ENCODE assay signal across 11 cellular contexts in genomic region chr1:158019177-158019868, GRCh38. TPM values are rescaled to one million over a fixed set of nuclear protein-coding genes. Genes with fewer than 3 reads are reported as not detected.
DNase-seq lines count a peak whose midpoint lies in the region; ATAC-seq and TF ChIP-seq lines count a peak whose summit lies in the region.
"Had no signal": no experiment of that assay in that cellular context is flagged by ENCODE, and none has a peak within 500 bp of the region (broad histone marks: within the 10 kb centered on the region; RNA-seq: fewer than 3 reads in every experiment).

No MANE protein-coding gene starts in this region.

- 21 to 34% methylated on average over 4 of the region's 4 CpGs for WGBS in esophagus, 2 donors

- H3K9ac ChIP-seq in mucosa of stomach (ENCODE audit: low read length) = peak overlapping the region; percentile 4

- CTCF ChIA-PET in PC-9 (lab: Charles Lee) = interaction anchor here (0.9 to 1.0 kb wide), 2 partner anchors 25 to 27 kb away, joined by 3 read pairs; no protein-coding TSS in a partner anchor

- intact Hi-C loops in PC-9 (cut with micrococcal nuclease; ENCODE audit: unreplicated experiment) = loop anchor here (1.0 kb wide), 1 partner anchor 9 kb away; no protein-coding TSS in a partner anchor

- H3K9me3 ChIP-seq in PC-9 (ENCODE audit: insufficient read depth, low read depth) = no peaks in the 10 kb centered on the region
- no peaks in the 10 kb centered on the region for H3K9me3 ChIP-seq in esophagus (ENCODE audit: control insufficient read depth in 2 of 2, insufficient read depth in 1 of 2, low read depth in 1 of 2, low read length in 1 of 2)
- H3K9me3 ChIP-seq in mucosa of stomach (ENCODE audit: control insufficient read depth, low read length) = no peaks in the 10 kb centered on the region

- peak overlapping the region; percentile 74 for H3K27ac ChIP-seq in PC-9
- peak overlapping the region; percentile 67 to 68 for H3K27ac ChIP-seq in esophagus (ENCODE audit: low read depth in 2 of 2, low read length in 1 of 2)

- H3K4me1 ChIP-seq in PC-9 (replicated peaks; ENCODE audit: insufficient read depth) (peaks cover 77% of the 10 kb centered on the region), esophagus (ENCODE audit: control insufficient read depth in 2 of 2, insufficient read depth in 2 of 2, low read length in 1 of 2) (peaks cover 2 to 8% of the 10 kb centered on the region in 2 donors), mucosa of stomach (ENCODE audit: control insufficient read depth, insufficient read depth, low read length) (peaks cover 12% of the 10 kb centered on the region)

- in situ Hi-C loops in ACHN (cut with HindIII; ENCODE audit: low pct_ligation_motif_present, low pct_unique_long_range_greater_than_20kb, low sequenced_read_pairs) = no loop called here

- peak overlapping the region; percentile 85 for H3K4me2 ChIP-seq in PC-9

- POLR2A ChIA-PET in PC-9 (lab: Charles Lee; ENCODE audit: unreplicated experiment) = interaction anchor here (1.9 kb wide), 1 partner anchor 9 kb away, joined by 23 read pairs; no protein-coding TSS in a partner anchor

- peaks cover 35% of the 10 kb centered on the region for H3K79me2 ChIP-seq in PC-9 (ENCODE audit: low read depth)

- DNase-seq in ACHN = peak; percentile 98
- peak; percentile 64 to 83 for DNase-seq in PC-9
- DNase-seq in HuH-7 (ENCODE audit: low spot score) = no peak
- DNase-seq in stimulated activated CD4-positive, alpha-beta T cell treated with anti-CD3 and anti-CD28 coated beads, Interleukin-4, amount 100 ng/mL, for 24 hours = no peak
- DNase-seq in activated T-cell treated with anti-CD3 and anti-CD28 coated beads, Interleukin-2, amount 50 U/mL, for 48 hours = no peak
- DNase-seq: CD4-positive, alpha-beta memory T cell; KG1 had no signal

- H3K27me3 ChIP-seq in PC-9 (ENCODE audit: insufficient read depth, low read depth) (no peaks in the 10 kb centered on the region), esophagus (ENCODE audit: control insufficient read depth in 1 of 2, insufficient read depth in 2 of 2, low read length in 2 of 2) (no peaks in the 10 kb centered on the region), mucosa of stomach (ENCODE audit: control insufficient read depth, insufficient read depth, low read length) (no peaks in the 10 kb centered on the region)

- H2AFZ ChIP-seq in PC-9 = peak overlapping the region; percentile 58; the same call in 1 of the 2 replicates

- TF ChIP-seq CTCF in PC-9 (conservative IDR thresholded peaks at IDR 0.05) = no peak

- peaks cover 34% of the 10 kb centered on the region for H3F3A ChIP-seq in PC-9 (ENCODE audit: insufficient read depth, low read depth)

- H3K4me3 ChIP-seq in PC-9 (peak overlapping the region; percentile 40; the same call in 1 of the 2 replicates), esophagus (ENCODE audit: low read depth in 1 of 2, low read length in 2 of 2) (no peak overlapping the region), mucosa of stomach (ENCODE audit: low read length) (no peak overlapping the region)

- TSS peak; percentile 75 for BruUV-seq in PC-9 (replicated peaks; lab: Mats Ljungman, UMichigan)

- H4K20me1 ChIP-seq in PC-9 (ENCODE audit: insufficient read depth) = no peaks in the 10 kb centered on the region

- no peak for ATAC-seq in GM19455 (IDR thresholded peaks at IDR 0.05; ENCODE audit: unreplicated experiment)
- ATAC-seq: stimulated activated effector memory CD8-positive, alpha-beta T cell treated with anti-CD3 and anti-CD28 coated beads, Interleukin-12 subunit alpha, Interleukin-12 subunit beta, amount 100 ng/mL, for 72 hours had no signal

- H3K9me2 ChIP-seq in PC-9 (ENCODE audit: insufficient read depth) = no peaks in the 10 kb centered on the region

- H3K36me3 ChIP-seq in PC-9 (ENCODE audit: low read depth) (no peaks in the 10 kb centered on the region), esophagus (ENCODE audit: control insufficient read depth in 2 of 2, insufficient read depth in 2 of 2, low read length in 1 of 2) (no peaks in the 10 kb centered on the region), mucosa of stomach (ENCODE audit: control insufficient read depth, insufficient read depth, low read length) (no peaks in the 10 kb centered on the region)

RNA-seq across cellular contexts. Expression of gene KIRREL1, which starts 25.9 kb away (rescaled TPM):
- total RNA-seq in PC-9 (2021) = 25.8 and 30.7 TPM in 2 replicates
- 1 to 10 TPM; 2.9 to 3.7 TPM for polyA plus RNA-seq in esophagus
- total RNA-seq: CD4-positive, alpha-beta memory T cell had no signal
- polyA plus RNA-seq: CD4-positive, alpha-beta memory T cell had no signal

Comparison
In these comparisons a context has a peak if more than half of its experiments do, and no peak if none do; other contexts are left out.
1. DNase-seq: peak in ACHN (single experiment) and PC-9 (2 of 2); none in HuH-7 (single experiment), stimulated activated CD4-positive, alpha-beta T cell treated with anti-CD3 and anti-CD28 coated beads, Interleukin-4, amount 100 ng/mL, for 24 hours (single experiment) and activated T-cell treated with anti-CD3 and anti-CD28 coated beads, Interleukin-2, amount 50 U/mL, for 48 hours (0 of 2).